8 cellular contexts compared by ENCODE assay signal in the genomic region with DNA sequence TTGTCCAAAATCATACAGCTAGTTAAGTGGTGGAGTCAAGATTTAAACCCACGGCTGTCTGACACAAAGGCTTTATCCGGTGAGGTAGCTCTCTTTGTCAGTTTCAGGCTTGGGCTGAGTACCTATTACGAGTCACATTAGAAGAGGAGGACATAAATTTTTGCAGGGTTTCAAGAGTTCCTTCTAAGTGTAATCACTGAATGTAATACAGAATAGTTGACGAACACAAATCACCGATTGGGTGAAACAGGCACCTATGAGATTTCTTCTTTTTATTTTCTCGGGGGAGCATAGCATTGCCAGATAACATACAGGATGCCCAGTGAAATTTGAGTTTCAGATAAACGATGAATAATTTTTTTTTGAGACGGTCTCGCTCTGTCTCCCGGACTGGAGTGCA. TPM values are rescaled to one million over a fixed set of nuclear protein-coding genes. Genes with fewer than 3 reads are reported as not detected.
DNase-seq lines count a peak whose midpoint lies in the region; ATAC-seq, FAIRE-seq and TF ChIP-seq lines count a peak whose summit lies in the region.

No MANE protein-coding gene starts in this region.

- CTCF ChIA-PET in HepG2 (lab: Yijun Ruan, JAX; ENCODE audit: low intra/inter-chr PET ratio, low total read pairs), result no interaction called here

- H3K4me3 ChIP-seq in heart left ventricle (peak overlapping the region; percentile 63 to 97 (median 88)), adipocyte (ENCODE audit: low read length) (peak overlapping the region; percentile 99), HepG2 (replicated peaks in 1 of 3; ENCODE audit: insufficient read depth in 1 of 3, low read depth in 2 of 3, low read length in 3 of 3) (peak overlapping the region; percentile 67 to 90 (median 86)), uterus (peak overlapping the region; percentile 80 to 87)

- no peak overlapping the region for H2AFZ ChIP-seq in HepG2 (ENCODE audit: low read length)

- H3K36me3 ChIP-seq in heart left ventricle (peaks cover 0 to 3% (median 0%) of the 10 kb centered on the region in 9 donors), adipocyte (ENCODE audit: control insufficient read depth, insufficient read depth, low read length, severe bottlenecking) (peaks cover 4% of the 10 kb centered on the region), HepG2 (replicated peaks in 1 of 2; ENCODE audit: control insufficient read depth in 1 of 2, insufficient read depth in 2 of 2, low read length in 2 of 2) (no peaks in the 10 kb centered on the region), uterus (no peaks in the 10 kb centered on the region)

- in situ Hi-C loops in HepG2 (cut with HindIII; ENCODE audit: extremely low pct_ligation_motif_present, low pct_unique_long_range_greater_than_20kb), result no loop called here

- H3K9ac ChIP-seq in adipocyte (ENCODE audit: low read length), result peak overlapping the region; percentile 95
- H3K9ac ChIP-seq in HepG2 (ENCODE audit: insufficient read depth, low read depth, low read length), result peak overlapping the region; percentile 90

- BruUV-seq in HepG2 (replicated peaks; lab: Mats Ljungman, UMichigan), result no TSS peak

- TF ChIP-seq RAD21 in HepG2 (CRISPR knock-in tag; IDR thresholded peaks at IDR 0.05), result no peak

- TF ChIP-seq POLR2A in heart left ventricle (IDR thresholded peaks at IDR 0.05), result no peak
- TF ChIP-seq POLR2A in HepG2 (IDR thresholded peaks at IDR 0.05; ENCODE audit: insufficient read depth in 1 of 2, low read depth in 2 of 2, low read length in 2 of 2), result no peak
- no peak for TF ChIP-seq POLR2A in uterus (IDR thresholded peaks at IDR 0.05)

- H3K4me1 ChIP-seq in heart left ventricle (peaks cover 0 to 26% (median 9%) of the 10 kb centered on the region in 12 donors), adipocyte (ENCODE audit: control insufficient read depth, insufficient read depth, low read length) (peaks cover 10% of the 10 kb centered on the region), HepG2 (ENCODE audit: insufficient read depth, low read length) (peaks cover 25% of the 10 kb centered on the region), uterus (peaks cover 0 to 3% of the 10 kb centered on the region in 2 donors)

- peak overlapping the region; percentile 90 for H3K4me2 ChIP-seq in HepG2 (ENCODE audit: low read depth, low read length)

- no peak for DNase-seq in heart left ventricle
- no peak for DNase-seq in cardiac septum (ENCODE audit: low spot score)
- peak; percentile 43 for DNase-seq in adipocyte (ENCODE audit: low read depth)
- DNase-seq in HepG2 (ENCODE audit: low spot score), result no peak
- DNase-seq in uterus, result no peak
- no peak for DNase-seq in activated gamma-delta T cell treated with Interleukin-2 at 50 U/mL for 16 hours
- no peak for DNase-seq in activated CD4-positive, alpha-beta T cell treated with anti-CD3 and anti-CD28 coated beads, Interleukin-2, amount 50 U/mL, for 4 hours
- DNase-seq in stimulated activated CD4-positive, alpha-beta T cell treated with anti-CD3 and anti-CD28 coated beads, Interleukin-15, amount 100 ng/mL, for 24 hours, result no peak

- POLR2A ChIA-PET in HepG2 (lab: Yijun Ruan, JAX), result interaction anchor here (1.1 to 5.9 kb wide), 8 partner anchors 10 to 85 kb away, joined by 3 to 71 read pairs (median 12); partner anchors contain the start of genes VPS72 and ZNF687

- TF ChIP-seq EP300 in HepG2 (IDR thresholded peaks at IDR 0.05; ENCODE audit: low read depth in 2 of 2, low read length in 2 of 2), result no peak
- no peak for TF ChIP-seq EP300 in HepG2 (CRISPR knock-in tag; IDR thresholded peaks at IDR 0.05; ENCODE audit: borderline replicate concordance)

- H3K9me3 ChIP-seq in heart left ventricle (no peaks in the 10 kb centered on the region), adipocyte (ENCODE audit: control insufficient read depth, low read length) (no peaks in the 10 kb centered on the region), HepG2 (ENCODE audit: low read length) (no peaks in the 10 kb centered on the region), uterus (no peaks in the 10 kb centered on the region)

- 27 to 47% (median 33%) methylated on average over 10 of the region's 10 CpGs for WGBS in heart left ventricle, 4 donors
- WGBS in HepG2 (ENCODE audit: low lambda C conversion rate), result 2% methylated on average over 10 of the region's 10 CpGs

- H3K27me3 ChIP-seq in heart left ventricle (no peaks in the 10 kb centered on the region), adipocyte (replicated peaks; ENCODE audit: control insufficient read depth, insufficient read depth, low read length) (no peaks in the 10 kb centered on the region), HepG2 (ENCODE audit: control insufficient read depth in 1 of 2, insufficient read depth in 2 of 2, low read length in 2 of 2) (no peaks in the 10 kb centered on the region; a peak in 1 of 5 replicates), uterus (no peaks in the 10 kb centered on the region)

- H3K27ac ChIP-seq in heart left ventricle (peak overlapping the region in 11 of 12 donors; percentile 73 to 95 (median 90)), HepG2 (ENCODE audit: extremely low read length, insufficient read depth, low read length) (peak overlapping the region; percentile 86), uterus (peak overlapping the region; percentile 86 to 90)

- intact Hi-C loops in heart left ventricle (cut with DNase I), result loop anchor here in 3 of 10 donors (2.0 to 10.0 kb wide), 3 partner anchors 57 to 161 kb away; partner anchors contain the start of gene PIP5K1A (in 2 of the 3)
- intact Hi-C loops in cardiac septum (cut with DNase I), result loop anchor here (2.0 kb wide), 2 partner anchors 27 to 57 kb away; partner anchors contain the start of genes PIP5K1A and ZNF687
- intact Hi-C loops in HepG2 (cut with micrococcal nuclease; ENCODE audit: unreplicated experiment), result loop anchor here (2.0 kb wide), 1 partner anchor 25 kb away; no protein-coding TSS in a partner anchor
- intact Hi-C loops in uterus (cut with DNase I; ENCODE audit: low total_unique reads), result loop anchor here (10.0 kb wide), 1 partner anchor 61 kb away; the partner anchor contains the start of genes PIP5K1A and VPS72

- no peaks in the 10 kb centered on the region for H4K20me1 ChIP-seq in HepG2 (ENCODE audit: insufficient read depth, low read length)

- no peak for ATAC-seq in heart left ventricle
- no peak for ATAC-seq in HepG2

- TF ChIP-seq CTCF in heart left ventricle (IDR thresholded peaks at IDR 0.05), result no peak
- TF ChIP-seq CTCF in HepG2 (CRISPR knock-in tag; IDR thresholded peaks at IDR 0.05), result no peak
- no peak for TF ChIP-seq CTCF in uterus (IDR thresholded peaks at IDR 0.05)

- FAIRE-seq in HepG2 (lab: Jason Lieb, UNC), result no peak

- peaks cover 44% of the 10 kb centered on the region for H3K79me2 ChIP-seq in HepG2 (ENCODE audit: insufficient read depth, low read length)

RNA-seq across cellular contexts. Expression of gene PSMD4, which starts 0.8 kb away (rescaled TPM):
- total RNA-seq in heart left ventricle (100 to 1,000 TPM; 127 to 181 (median 138) TPM), cardiac septum (137 TPM), HepG2 (2016; rRNA removed; fragmentation: Illumina TruSeq; extraction: Trizol) (243 and 320 TPM in 2 replicates), uterus (100 to 1,000 TPM in 1 of 4 donors, 10 to 100 TPM in 3; 73.5 to 114 (median 89.1) TPM)
- polyA plus RNA-seq in heart left ventricle (100 to 1,000 TPM; 205 to 231 TPM), HepG2 (2011; rRNA removed) (174 and 194 TPM in 2 replicates)
- total RNA-seq in HepG2 (2016; cell fraction: cytosol; rRNA removed; fragmentation: Illumina TruSeq; extraction: Trizol; ENCODE audit: low read depth), result 97.9 and 99.1 TPM in 2 replicates
- 248 and 329 TPM in 2 replicates for total RNA-seq in HepG2 (2016; cell fraction: insoluble cytoplasmic fraction; rRNA removed; fragmentation: Illumina TruSeq; extraction: Trizol)
- total RNA-seq in HepG2 (2016; cell fraction: membrane; rRNA removed; fragmentation: Illumina TruSeq; extraction: Trizol), result 108 and 110 TPM in 2 replicates
- total RNA-seq in HepG2 (2016; cell fraction: nucleus; rRNA removed; fragmentation: Illumina TruSeq; extraction: Trizol), result 101 TPM in 2 replicates
- polyA plus RNA-seq in HepG2 (2011; cell fraction: cytosol; rRNA removed), result 235 and 265 TPM in 2 replicates
- 94.5 and 113 TPM in 2 replicates for polyA plus RNA-seq in HepG2 (2011; cell fraction: nucleus; rRNA removed)
- polyA plus RNA-seq in HepG2 (2012), result 151 and 156 TPM in 2 replicates
- 64.7 and 68.2 TPM in 2 replicates for polyA plus RNA-seq in HepG2 (2016; cell fraction: cytosol; fragmentation: Illumina TruSeq; extraction: Trizol; ENCODE audit: low read depth)
- 215 and 240 TPM in 2 replicates for polyA plus RNA-seq in HepG2 (2016; cell fraction: insoluble cytoplasmic fraction; fragmentation: Illumina TruSeq; extraction: Trizol; ENCODE audit: low read depth)
- 61.2 and 68.2 TPM in 2 replicates for polyA plus RNA-seq in HepG2 (2016; cell fraction: membrane; fragmentation: Illumina TruSeq; extraction: Trizol; ENCODE audit: low read depth)
- polyA plus RNA-seq in HepG2 (2016; cell fraction: nucleus; fragmentation: Illumina TruSeq; extraction: Trizol; ENCODE audit: insufficient read depth, low read depth), result 167 and 175 TPM in 2 replicates
- polyA minus RNA-seq in HepG2 (2011; rRNA and poly(A)+ RNA removed; ENCODE audit: low replicate concordance), result 154 and 325 TPM in 2 replicates
- polyA minus RNA-seq in HepG2 (2011; cell fraction: cytosol; rRNA and poly(A)+ RNA removed), result 62.2 and 71.6 TPM in 2 replicates
- polyA minus RNA-seq in HepG2 (2011; cell fraction: nucleus; rRNA and poly(A)+ RNA removed), result 41.6 and 53.0 TPM in 2 replicates

RNA-seq across cellular contexts. Expression of gene ZNF687, which starts 26.7 kb away (rescaled TPM):
- total RNA-seq in heart left ventricle, result 10 to 100 TPM; 10.9 to 30.3 (median 14.3) TPM
- 10 to 100 TPM in 1 of 2 donors, 1 to 10 TPM in 1; 6.9 to 11.1 TPM for polyA plus RNA-seq in heart left ventricle
- total RNA-seq in cardiac septum, result 12.8 TPM
- 14.1 and 15.0 TPM in 2 replicates for total RNA-seq in HepG2 (2016; rRNA removed; fragmentation: Illumina TruSeq; extraction: Trizol)
- total RNA-seq in HepG2 (2016; cell fraction: cytosol; rRNA removed; fragmentation: Illumina TruSeq; extraction: Trizol; ENCODE audit: low read depth), result 3.3 and 3.9 TPM in 2 replicates
- total RNA-seq in HepG2 (2016; cell fraction: insoluble cytoplasmic fraction; rRNA removed; fragmentation: Illumina TruSeq; extraction: Trizol), result 13.7 and 14.2 TPM in 2 replicates
- 6.1 and 7.4 TPM in 2 replicates for total RNA-seq in HepG2 (2016; cell fraction: membrane; rRNA removed; fragmentation: Illumina TruSeq; extraction: Trizol)
- 15.7 and 20.5 TPM in 2 replicates for total RNA-seq in HepG2 (2016; cell fraction: nucleus; rRNA removed; fragmentation: Illumina TruSeq; extraction: Trizol)
- polyA plus RNA-seq in HepG2 (2011; rRNA removed), result 16.5 and 24.5 TPM in 2 replicates
- 11.9 and 16.7 TPM in 2 replicates for polyA plus RNA-seq in HepG2 (2011; cell fraction: cytosol; rRNA removed)
- 55.2 and 58.3 TPM in 2 replicates for polyA plus RNA-seq in HepG2 (2011; cell fraction: nucleus; rRNA removed)
- 12.2 and 12.3 TPM in 2 replicates for polyA plus RNA-seq in HepG2 (2012)
- polyA plus RNA-seq in HepG2 (2016; cell fraction: cytosol; fragmentation: Illumina TruSeq; extraction: Trizol; ENCODE audit: low read depth), result 0.57 and 1.1 TPM in 2 replicates
- polyA plus RNA-seq in HepG2 (2016; cell fraction: insoluble cytoplasmic fraction; fragmentation: Illumina TruSeq; extraction: Trizol; ENCODE audit: low read depth), result 9.8 and 13.6 TPM in 2 replicates
- 2.3 and 2.5 TPM in 2 replicates for polyA plus RNA-seq in HepG2 (2016; cell fraction: membrane; fragmentation: Illumina TruSeq; extraction: Trizol; ENCODE audit: low read depth)
- polyA plus RNA-seq in HepG2 (2016; cell fraction: nucleus; fragmentation: Illumina TruSeq; extraction: Trizol; ENCODE audit: insufficient read depth, low read depth), result 22.9 and 24.3 TPM in 2 replicates
- 85.3 and 103 TPM in 2 replicates for polyA minus RNA-seq in HepG2 (2011; rRNA and poly(A)+ RNA removed; ENCODE audit: low replicate concordance)
- 20.1 and 23.3 TPM in 2 replicates for polyA minus RNA-seq in HepG2 (2011; cell fraction: cytosol; rRNA and poly(A)+ RNA removed)
- polyA minus RNA-seq in HepG2 (2011; cell fraction: nucleus; rRNA and poly(A)+ RNA removed), result 44.4 and 49.6 TPM in 2 replicates
- total RNA-seq in uterus, result 10 to 100 TPM in 2 of 4 donors, 1 to 10 TPM in 2; 6.4 to 31.9 (median 10.9) TPM

RNA-seq across cellular contexts. Expression of gene PIP5K1A, which starts 57.0 kb away (rescaled TPM):
- total RNA-seq in heart left ventricle (10 to 100 TPM; 28.1 to 48.8 (median 37.0) TPM), cardiac septum (40.6 TPM), HepG2 (2016; rRNA removed; fragmentation: Illumina TruSeq; extraction: Trizol) (43.8 and 45.3 TPM in 2 replicates), uterus (100 to 1,000 TPM in 2 of 4 donors, 10 to 100 TPM in 2; 66.8 to 240 (median 92.6) TPM)
- polyA plus RNA-seq in heart left ventricle (10 to 100 TPM; 20.5 to 26.1 TPM), HepG2 (2011; rRNA removed) (61.1 and 65.1 TPM in 2 replicates)
- total RNA-seq in HepG2 (2016; cell fraction: cytosol; rRNA removed; fragmentation: Illumina TruSeq; extraction: Trizol; ENCODE audit: low read depth), result 41.7 and 44.2 TPM in 2 replicates
- 42.2 and 43.8 TPM in 2 replicates for total RNA-seq in HepG2 (2016; cell fraction: insoluble cytoplasmic fraction; rRNA removed; fragmentation: Illumina TruSeq; extraction: Trizol)
- total RNA-seq in HepG2 (2016; cell fraction: membrane; rRNA removed; fragmentation: Illumina TruSeq; extraction: Trizol), result 29.6 and 29.8 TPM in 2 replicates
- 40.0 and 43.0 TPM in 2 replicates for total RNA-seq in HepG2 (2016; cell fraction: nucleus; rRNA removed; fragmentation: Illumina TruSeq; extraction: Trizol)
- 35.2 and 45.4 TPM in 2 replicates for polyA plus RNA-seq in HepG2 (2011; cell fraction: cytosol; rRNA removed)
- 71.3 and 79.9 TPM in 2 replicates for polyA plus RNA-seq in HepG2 (2011; cell fraction: nucleus; rRNA removed)
- 30.0 and 32.2 TPM in 2 replicates for polyA plus RNA-seq in HepG2 (2012)
- polyA plus RNA-seq in HepG2 (2016; cell fraction: cytosol; fragmentation: Illumina TruSeq; extraction: Trizol; ENCODE audit: low read depth), result 1.8 and 1.9 TPM in 2 replicates
- polyA plus RNA-seq in HepG2 (2016; cell fraction: insoluble cytoplasmic fraction; fragmentation: Illumina TruSeq; extraction: Trizol; ENCODE audit: low read depth), result 43.0 and 45.7 TPM in 2 replicates
- polyA plus RNA-seq in HepG2 (2016; cell fraction: membrane; fragmentation: Illumina TruSeq; extraction: Trizol; ENCODE audit: low read depth), result 8.9 and 11.4 TPM in 2 replicates
- polyA plus RNA-seq in HepG2 (2016; cell fraction: nucleus; fragmentation: Illumina TruSeq; extraction: Trizol; ENCODE audit: insufficient read depth, low read depth), result 66.1 and 70.7 TPM in 2 replicates
- polyA minus RNA-seq in HepG2 (2011; rRNA and poly(A)+ RNA removed; ENCODE audit: low replicate concordance), result 151 and 370 TPM in 2 replicates
- polyA minus RNA-seq in HepG2 (2011; cell fraction: cytosol; rRNA and poly(A)+ RNA removed), result 32.3 and 45.2 TPM in 2 replicates
- 91.2 and 120 TPM in 2 replicates for polyA minus RNA-seq in HepG2 (2011; cell fraction: nucleus; rRNA and poly(A)+ RNA removed)
